9 cellular contexts compared by ENCODE assay signal in genomic region chr10:79116363-79116762, GRCh38. TPM values are rescaled to one million over a fixed set of nuclear protein-coding genes. Genes with fewer than 3 reads are reported as not detected.
DNase-seq lines count a peak whose midpoint lies in the region; ATAC-seq, FAIRE-seq and TF ChIP-seq lines count a peak whose summit lies in the region.
"Had no signal": no experiment of that assay in that cellular context is flagged by ENCODE, and none has a peak within 500 bp of the region (broad histone marks: within the 10 kb centered on the region; RNA-seq: fewer than 3 reads in every experiment).

No MANE protein-coding gene starts in this region.

- H3K79me2 ChIP-seq in K562 (ENCODE audit: control insufficient read depth, insufficient read depth, low read length) = peaks cover 32% of the 10 kb centered on the region

- FAIRE-seq in K562 (lab: Jason Lieb, UNC) (peak; percentile 35), HTR-8/SVneo (lab: Jason Lieb, UNC) (no peak)

- ATAC-seq in GM19372 (IDR thresholded peaks at IDR 0.05; ENCODE audit: low read depth, unreplicated experiment) = peak; percentile 33
- peak; percentile 26 for ATAC-seq in HG02852 (IDR thresholded peaks at IDR 0.05; ENCODE audit: unreplicated experiment)
- ATAC-seq in K562 = no peak; the same call in 2 of the 3 replicates
- ATAC-seq in stimulated activated effector memory CD8-positive, alpha-beta T cell treated with anti-CD3 and anti-CD28 coated beads, Interleukin-12 subunit alpha, Interleukin-12 subunit beta, amount 100 ng/mL, for 72 hours = peak; percentile 70
- no peak for ATAC-seq in omental fat pad (ENCODE audit: low FRiP score)

- DNase-seq in K562 (ENCODE audit: extremely low read depth in 1 of 4, low spot score in 3 of 4) (no peak), omental fat pad (ENCODE audit: low spot score) (no peak), UCSD-AML1 (lab: John Stamatoyannopoulos, UW; ENCODE audit: unreplicated experiment) (no peak), AG08395 (ENCODE audit: low spot score) (no peak), HTR-8/SVneo (ENCODE audit: insufficient read length, low spot score) (no peak)
- DNase-seq in stimulated activated effector memory CD8-positive, alpha-beta T cell treated with anti-CD3 and anti-CD28 coated beads, Interleukin-12 subunit alpha, Interleukin-12 subunit beta, amount 100 ng/mL, for 72 hours (ENCODE audit: low spot score in 2 of 2) = no peak
- DNase-seq: SHP77 treated with DMSO at 0.1 percent for 48 hours had no signal

- H4K20me1 ChIP-seq in K562 (replicated peaks; ENCODE audit: control insufficient read depth, insufficient read depth, low read length) = peaks cover 6% of the 10 kb centered on the region; the same call in 1 of the 2 replicates

- H3K36me3 ChIP-seq in K562 (ENCODE audit: control insufficient read depth, insufficient read depth, low read length) = peaks cover 26% of the 10 kb centered on the region; the same call in 1 of the 3 replicates

- peaks cover 13% of the 10 kb centered on the region for H3K36me3 Mint-ChIP-seq in stimulated activated effector memory CD8-positive, alpha-beta T cell treated with anti-CD3 and anti-CD28 coated beads, Interleukin-12 subunit alpha, Interleukin-12 subunit beta, amount 100 ng/mL, for 72 hours

- 34% methylated on average over 2 of the region's 4 CpGs for WGBS in K562 (ENCODE audit: insufficient coverage, low coverage, missing lambda C conversion rate)

- H3K27me3 ChIP-seq in K562 (ENCODE audit: control insufficient read depth in 2 of 2, insufficient read depth in 2 of 2, low read length in 2 of 2) = no peaks in the 10 kb centered on the region

- H3K9me3 Mint-ChIP-seq in stimulated activated effector memory CD8-positive, alpha-beta T cell treated with anti-CD3 and anti-CD28 coated beads, Interleukin-12 subunit alpha, Interleukin-12 subunit beta, amount 100 ng/mL, for 72 hours = no peaks in the 10 kb centered on the region

- H3K4me1 Mint-ChIP-seq in stimulated activated effector memory CD8-positive, alpha-beta T cell treated with anti-CD3 and anti-CD28 coated beads, Interleukin-12 subunit alpha, Interleukin-12 subunit beta, amount 100 ng/mL, for 72 hours = peaks cover 60% of the 10 kb centered on the region

- H3K9me3 ChIP-seq in K562 (replicated peaks; ENCODE audit: control insufficient read depth, insufficient read depth, low read depth, low read length) = no peaks in the 10 kb centered on the region

- no TSS peak for BruUV-seq in K562 (replicated peaks; lab: Mats Ljungman, UMichigan)

- H3K27ac ChIP-seq in K562 (ENCODE audit: extremely low read depth, low read depth, low read length) = no peak overlapping the region

- TF ChIP-seq POLR2A in K562 (conservative IDR thresholded peaks at IDR 0.05) = no peak

- H3K9ac ChIP-seq in K562 (ENCODE audit: insufficient read depth in 1 of 2, low read depth in 2 of 2, low read length in 2 of 2) = peak overlapping the region in 1 of 2 experiments; percentile 77; a peak in 2 of 4 replicates

- H3K4me3 Mint-ChIP-seq in stimulated activated effector memory CD8-positive, alpha-beta T cell treated with anti-CD3 and anti-CD28 coated beads, Interleukin-12 subunit alpha, Interleukin-12 subunit beta, amount 100 ng/mL, for 72 hours = peak overlapping the region; percentile 44

- POLR2A ChIA-PET in K562 (lab: Yijun Ruan, JAX) = interaction anchor here (0.5 to 1.8 kb wide), 2 partner anchors 12 to 79 kb away, joined by 3 to 8 read pairs; no protein-coding TSS in a partner anchor

- H3K27ac Mint-ChIP-seq in stimulated activated effector memory CD8-positive, alpha-beta T cell treated with anti-CD3 and anti-CD28 coated beads, Interleukin-12 subunit alpha, Interleukin-12 subunit beta, amount 100 ng/mL, for 72 hours = peak overlapping the region; percentile 80

- H3K4me3 ChIP-seq in K562 = no peak overlapping the region

- TF ChIP-seq EP300 in K562 (IDR thresholded peaks at IDR 0.05; ENCODE audit: low read length) = no peak

- TF ChIP-seq RAD21 in K562 (CRISPR knock-in tag; conservative IDR thresholded peaks at IDR 0.05 in 1 of 2, IDR thresholded peaks at IDR 0.05 in 1 of 2) = no peak

- CTCF ChIA-PET in K562 (lab: Yijun Ruan, JAX; ENCODE audit: low intra/inter-chr PET ratio) = no interaction called here

- in situ Hi-C loops in K562 (cut with MboI) = no loop called here

- H3K9me1 ChIP-seq in K562 (ENCODE audit: control insufficient read depth, insufficient read depth, low read length) = no peaks in the 10 kb centered on the region

- H2AFZ ChIP-seq in K562 (ENCODE audit: low read depth, low read length) = no peak overlapping the region

- no peak overlapping the region for H3K4me2 ChIP-seq in K562 (ENCODE audit: insufficient read depth, low read length)

- TF ChIP-seq CTCF in K562 (IDR thresholded peaks at IDR 0.05 in 2 of 3, conservative IDR thresholded peaks at IDR 0.05 in 1 of 3; ENCODE audit: insufficient read depth in 2 of 3, low read depth in 1 of 3, low read length in 3 of 3) = no peak
- TF ChIP-seq CTCF in omental fat pad (IDR thresholded peaks at IDR 0.05) = no peak

- intact Hi-C loops in K562 (cut with micrococcal nuclease) = no loop called here

- peaks cover 38 to 46% of the 10 kb centered on the region in 2 experiments for H3K4me1 ChIP-seq in K562 (replicated peaks in 1 of 2; ENCODE audit: control insufficient read depth in 2 of 2, insufficient read depth in 2 of 2, low read length in 2 of 2)

TF ChIP-seq in K562, 482 proteins besides CTCF, POLR2A, EP300 and RAD21:
- TF ChIP-seq ZFP36 (IDR thresholded peaks at IDR 0.05; ENCODE audit: low read depth, low read length, partially characterized antibody) = peak; percentile 37
- no peak for TF ChIP-seq ARID3A (IDR thresholded peaks at IDR 0.05; ENCODE audit: borderline replicate concordance, low read depth, low read length)

RNA-seq across cellular contexts. Expression of gene ZMIZ1, which starts 47.6 kb away (rescaled TPM):
- total RNA-seq in K562 (2011; cell fraction: chromatin; rRNA removed; ENCODE audit: low replicate concordance) = 31.4 and 71.8 TPM in 2 replicates
- 28.6 and 32.2 TPM in 2 replicates for total RNA-seq in K562 (2011; cell fraction: nucleolus; rRNA removed)
- 31.8 and 38.1 TPM in 2 replicates for total RNA-seq in K562 (2011; cell fraction: nucleoplasm; rRNA removed)
- total RNA-seq in K562 (2014; rRNA removed) (7.0 and 7.7 TPM in 2 replicates), K562 (2014; rRNA removed; fragmentation: Illumina TruSeq; extraction: Trizol) (2.6 and 2.8 TPM in 2 replicates), K562 (2015; rRNA removed; fragmentation: Illumina TruSeq; extraction: Trizol) (4.3 and 5.0 TPM in 2 replicates), K562 (2021) (30.3 and 37.3 TPM in 2 replicates), omental fat pad (10 to 100 TPM; 24.2 to 64.8 (median 43.1) TPM)
- polyA plus RNA-seq in K562 (2011; rRNA removed) (3.6 and 6.2 TPM in 2 replicates), K562 (2014; fragmentation: Illumina TruSeq; extraction: Trizol) (22.9 and 25.1 TPM in 2 replicates), K562 (2014; fragmentation: Nextera tagmentation; extraction: Ambion mirVana) (1 to 10 TPM; 1.0 to 1.9 TPM), K562 (2014; rRNA removed) (11.0 and 11.7 TPM in 2 replicates)
- 5.2 and 5.4 TPM in 2 replicates for polyA plus RNA-seq in K562 (2011; cell fraction: cytosol; rRNA removed)
- polyA plus RNA-seq in K562 (2011; cell fraction: nucleus; rRNA removed) = 18.9 and 30.6 TPM in 2 replicates
- 23.3 and 39.2 TPM in 2 replicates for polyA plus RNA-seq in K562 (2012)
- 5.8 and 6.7 TPM in 2 replicates for polyA minus RNA-seq in K562 (2011; rRNA and poly(A)+ RNA removed)
- polyA minus RNA-seq in K562 (2011; cell fraction: cytosol; rRNA and poly(A)+ RNA removed) = 14.9 and 22.3 TPM in 2 replicates
- polyA minus RNA-seq in K562 (2011; cell fraction: nucleus; rRNA and poly(A)+ RNA removed) = 17.6 and 22.4 TPM in 2 replicates

Comparison
In these comparisons a context has a peak if more than half of its experiments do, and no peak if none do; other contexts are left out.
1. ATAC-seq: peak in GM19372 (single experiment), HG02852 (single experiment) and stimulated activated effector memory CD8-positive, alpha-beta T cell treated with anti-CD3 and anti-CD28 coated beads, Interleukin-12 subunit alpha, Interleukin-12 subunit beta, amount 100 ng/mL, for 72 hours (single experiment); none in K562 (single experiment) and omental fat pad (single experiment).